ENCODE assay signal across 9 cellular contexts in genomic region chr16:81521141-81521626, GRCh38.
A peak's percentile ranks its signal among the peaks of the same experiment; 100 is the strongest.
DNase-seq lines count a peak whose midpoint lies in the region; ATAC-seq and TF ChIP-seq lines count a peak whose summit lies in the region.
"Had no signal": no experiment of that assay in that cellular context is flagged by ENCODE, and none has a peak within 500 bp of the region (broad histone marks: within the 10 kb centered on the region; RNA-seq: fewer than 3 reads in every experiment).

No MANE protein-coding gene starts in this region.

- H3K4me3 ChIP-seq in Peyer's patch (no peak overlapping the region), Caco-2 (ENCODE audit: low read depth, low read length) (no peak overlapping the region), GM23248 (no peak overlapping the region)

- TF ChIP-seq POLR2A in Peyer's patch (IDR thresholded peaks at IDR 0.05) = no peak

- no peaks in the 10 kb centered on the region for H3K9me3 Mint-ChIP-seq in Caco-2 (ENCODE audit: unreplicated experiment)

- peaks cover 18% of the 10 kb centered on the region for H3K4me1 Mint-ChIP-seq in Caco-2 (ENCODE audit: low read depth, unreplicated experiment)

- CTCF ChIA-PET in Caco-2 (lab: Charles Lee) = no interaction called here

- no peak overlapping the region for H3K9ac ChIP-seq in GM23248

- POLR2A ChIA-PET in Caco-2 (lab: Charles Lee) = no interaction called here

- peak; percentile 72 for ATAC-seq in GM19467 (IDR thresholded peaks at IDR 0.05; ENCODE audit: unreplicated experiment)

- TF ChIP-seq CTCF in Peyer's patch (IDR thresholded peaks at IDR 0.05) = no peak
- TF ChIP-seq CTCF in Caco-2 (IDR thresholded peaks at IDR 0.05; ENCODE audit: insufficient read depth in 1 of 2, low read depth in 1 of 2, low read length in 1 of 2, severe bottlenecking in 1 of 2, unreplicated experiment in 1 of 2) = no peak

- no peak overlapping the region for H3K27ac Mint-ChIP-seq in Caco-2 (ENCODE audit: unreplicated experiment)

- WGBS in GM23248 (ENCODE audit: low coverage in 1 of 2, low lambda C conversion rate in 2 of 2, missing lambda C conversion rate in 2 of 2), 2 experiments = 83 to 88% methylated on average over 16 to 19 of the region's 19 CpGs

- in situ Hi-C loops in GM23248 (cut with MboI) = no loop called here

- H3K4me3 Mint-ChIP-seq in Caco-2 (ENCODE audit: unreplicated experiment) = no peak overlapping the region

- H3K9me2 ChIP-seq in GM23248 (ENCODE audit: insufficient read depth) = no peaks in the 10 kb centered on the region

- DNase-seq in Peyer's patch (peak in 2 of 3 donors; percentile 80 to 92), occipital lobe (lab: John Stamatoyannopoulos, UW) (peak; percentile 39), Caco-2 (no peak), islet precursor cell (no peak), GM23248 (no peak), NCI-H1436 (lab: John Stamatoyannopoulos, UW) (no peak)
- peak; percentile 70 for DNase-seq in activated naive CD4-positive, alpha-beta T cell treated with Interleukin-2 at 50 U/mL for 16 hours

- H3K79me2 ChIP-seq in GM23248 (ENCODE audit: insufficient read depth) = peaks cover 82% of the 10 kb centered on the region

- H3K27me3 ChIP-seq in Peyer's patch = no peaks in the 10 kb centered on the region
- H3K27me3 ChIP-seq in Caco-2 (replicated peaks; ENCODE audit: control insufficient read depth, insufficient read depth, low read length) = no peaks in the 10 kb centered on the region
- no peaks in the 10 kb centered on the region for H3K27me3 ChIP-seq in GM23248 (replicated peaks; ENCODE audit: insufficient read depth)

- H3F3A ChIP-seq in GM23248 (ENCODE audit: insufficient read depth) = peaks cover 10% of the 10 kb centered on the region; the same call in 1 of the 2 replicates

- H3K36me3 ChIP-seq in Peyer's patch (no peaks in the 10 kb centered on the region), Caco-2 (ENCODE audit: control insufficient read depth, insufficient read depth, low read length) (no peaks in the 10 kb centered on the region; the same call in 1 of the 2 replicates), GM23248 (ENCODE audit: low read depth) (no peaks in the 10 kb centered on the region)

- no peak overlapping the region for H2AFZ ChIP-seq in GM23248

- intact Hi-C loops in Caco-2 (cut with micrococcal nuclease; ENCODE audit: unreplicated experiment) = no loop called here

- no peaks in the 10 kb centered on the region for H3K27me3 Mint-ChIP-seq in Caco-2 (ENCODE audit: insufficient read depth, unreplicated experiment)

- H3K4me1 ChIP-seq in Peyer's patch (peaks cover 0 to 24% (median 0%) of the 10 kb centered on the region in 4 donors), Caco-2 (peaks cover 4% of the 10 kb centered on the region; the same call in 1 of the 2 replicates), GM23248 (ENCODE audit: insufficient read depth) (peaks cover 28% of the 10 kb centered on the region)

- H3K27ac ChIP-seq in Peyer's patch (peak overlapping the region in 2 of 4 donors; percentile 41 to 73), GM23248 (no peak overlapping the region)
- H3K27ac ChIP-seq: HL-60 had no signal

- BruUV-seq in Caco-2 (replicated peaks; lab: Mats Ljungman, UMichigan) = no TSS peak

- H3K4me2 ChIP-seq in GM23248 (ENCODE audit: unreplicated experiment) = no peak overlapping the region

- no peaks in the 10 kb centered on the region; the same call in 1 of the 2 replicates for H4K20me1 ChIP-seq in GM23248 (ENCODE audit: insufficient read depth)

- peaks cover 38% of the 10 kb centered on the region for H3K36me3 Mint-ChIP-seq in Caco-2 (ENCODE audit: insufficient read depth, unreplicated experiment)

- H3K9me3 ChIP-seq in Peyer's patch = no peaks in the 10 kb centered on the region
- H3K9me3 ChIP-seq in Caco-2 = no peaks in the 10 kb centered on the region
- H3K9me3 ChIP-seq in GM23248 (ENCODE audit: low read depth) = no peaks in the 10 kb centered on the region

Comparison
In these comparisons a context has a peak if more than half of its experiments do, and no peak if none do; other contexts are left out.
1. DNase-seq: peak in Peyer's patch (2 of 3), activated naive CD4-positive, alpha-beta T cell treated with Interleukin-2 at 50 U/mL for 16 hours (single experiment) and occipital lobe (single experiment); none in Caco-2 (0 of 2), islet precursor cell (single experiment), GM23248 (single experiment) and NCI-H1436 (single experiment).